Comparison of ENCODE assay signal across 4 cellular contexts in genomic region chr3:12770816-12771215, GRCh38. TPM values are rescaled to one million over a fixed set of nuclear protein-coding genes. Genes with fewer than 3 reads are reported as not detected.
"Had no signal": no experiment of that assay in that cellular context is flagged by ENCODE, and none has a peak within 500 bp of the region (broad histone marks: within the 10 kb centered on the region; RNA-seq: fewer than 3 reads in every experiment).

No MANE protein-coding gene starts in this region.

RNA-seq across cellular contexts. Expression of gene TMEM40, which starts 11.8 kb away (rescaled TPM):
- total RNA-seq: HepG2, HT-29, HT1080, IMR-90 had no signal

RNA-seq across cellular contexts. Expression of gene CAND2, which starts 25.7 kb away (rescaled TPM):
- total RNA-seq: HepG2, HT-29 had no signal
